12 cellular contexts compared by ENCODE assay signal in the genomic region with DNA sequence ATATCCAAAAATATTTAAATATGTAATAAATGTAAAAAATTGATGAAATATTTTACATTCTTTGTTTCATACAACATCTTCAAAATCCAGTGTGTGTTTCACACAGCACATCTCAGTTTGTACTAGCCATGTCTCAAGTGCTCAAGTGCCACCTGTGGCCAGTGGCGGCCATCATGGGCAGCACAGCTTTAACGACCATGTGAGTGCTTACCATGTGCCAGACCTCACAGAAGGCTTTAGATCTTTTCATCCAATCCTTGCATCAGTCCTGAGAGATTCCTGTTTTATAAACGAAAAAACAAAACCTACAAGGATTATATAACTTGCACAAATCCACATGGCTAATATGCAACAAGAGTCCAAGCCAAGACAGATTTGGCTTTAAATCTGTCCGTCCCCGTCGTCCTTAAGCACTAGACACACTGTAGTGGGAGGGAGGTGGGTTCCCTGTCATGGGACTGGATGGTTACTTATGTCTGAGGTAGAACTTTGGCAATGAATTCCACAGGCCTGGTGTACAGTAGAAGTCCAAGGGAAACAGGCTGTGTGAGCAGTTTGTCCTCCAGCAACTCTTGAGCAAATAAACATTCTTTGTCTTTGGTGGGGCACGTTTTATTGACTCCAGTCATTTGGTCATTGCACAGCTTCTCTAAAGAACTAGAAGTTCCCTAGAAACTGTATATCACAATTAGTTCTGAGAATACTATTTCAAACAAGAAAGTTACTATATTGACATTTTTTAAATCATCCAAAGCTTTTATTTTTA. TPM values are rescaled to one million over a fixed set of nuclear protein-coding genes. Genes with fewer than 3 reads are reported as not detected.
DNase-seq lines count a peak whose midpoint lies in the region; ATAC-seq and TF ChIP-seq lines count a peak whose summit lies in the region.
"Had no signal": no experiment of that assay in that cellular context is flagged by ENCODE, and none has a peak within 500 bp of the region (broad histone marks: within the 10 kb centered on the region; RNA-seq: fewer than 3 reads in every experiment).

No MANE protein-coding gene starts in this region.

- no peak for DNase-seq in heart right ventricle
- no peak for DNase-seq in right cardiac atrium
- peak; percentile 81 for DNase-seq in choroid plexus epithelial cell (ENCODE audit: low read depth)
- peak; percentile 77 for DNase-seq in mesenchymal stem cell
- DNase-seq in retina: no peak
- DNase-seq in coronary artery (ENCODE audit: low spot score): no peak
- DNase-seq: activated CD4-positive, alpha-beta T cell treated with anti-CD3 and anti-CD28 coated beads for 4 hours; NCI-H1417; Peyer's patch had no signal

- peak overlapping the region; percentile 97 for H2BK5ac ChIP-seq in mesenchymal stem cell (ENCODE audit: low read depth, low read length, poor library complexity, severe bottlenecking)

- no peaks in the 10 kb centered on the region for H3K27me3 ChIP-seq in heart right ventricle
- H3K27me3 ChIP-seq in right cardiac atrium (ENCODE audit: control insufficient read depth, insufficient read depth): no peaks in the 10 kb centered on the region
- no peaks in the 10 kb centered on the region for H3K27me3 ChIP-seq in mesenchymal stem cell (ENCODE audit: control insufficient read depth in 1 of 2, insufficient read depth in 1 of 2, low read length in 2 of 2)
- H3K27me3 ChIP-seq: BLaER1 treated with 17β-estradiol and CSF1 and Interleukin-3, amounts not matched to agents 10 nM and 100 nM; Peyer's patch had no signal

- peak overlapping the region; percentile 99 for H3K4ac ChIP-seq in mesenchymal stem cell (ENCODE audit: low read depth in 1 of 2, low read length in 2 of 2)

- no peaks in the 10 kb centered on the region for H3K9me3 ChIP-seq in heart right ventricle
- no peaks in the 10 kb centered on the region for H3K9me3 ChIP-seq in right cardiac atrium (ENCODE audit: control insufficient read depth, low read length)
- H3K9me3 ChIP-seq in mesenchymal stem cell (ENCODE audit: control insufficient read depth, low read length): no peaks in the 10 kb centered on the region
- H3K9me3 ChIP-seq: Peyer's patch had no signal

- no peak overlapping the region for H2BK15ac ChIP-seq in mesenchymal stem cell (ENCODE audit: low read depth, poor library complexity, severe bottlenecking)

- TF ChIP-seq CTCF in heart right ventricle (IDR thresholded peaks at IDR 0.05) (no peak), choroid plexus epithelial cell (conservative IDR thresholded peaks at IDR 0.05; ENCODE audit: low read depth, low read length) (no peak), coronary artery (IDR thresholded peaks at IDR 0.05) (no peak)

- H3K4me1 ChIP-seq in heart right ventricle (peaks cover 2 to 52% (median 23%) of the 10 kb centered on the region in 9 donors), right cardiac atrium (ENCODE audit: control insufficient read depth, insufficient read depth, low read length) (peaks cover 2% of the 10 kb centered on the region), mesenchymal stem cell (ENCODE audit: control insufficient read depth, insufficient read depth, low read depth, low read length) (peaks cover 9% of the 10 kb centered on the region)

- peak overlapping the region; percentile 99 to 100 for H2BK12ac ChIP-seq in mesenchymal stem cell (ENCODE audit: low read length in 2 of 2)

- H4K8ac ChIP-seq in mesenchymal stem cell (ENCODE audit: low read length): peak overlapping the region; percentile 99

- H3K79me1 ChIP-seq in mesenchymal stem cell (replicated peaks; ENCODE audit: low read length, poor library complexity, severe bottlenecking): no peaks in the 10 kb centered on the region

- no peak overlapping the region for H3K23ac ChIP-seq in mesenchymal stem cell (ENCODE audit: low read length in 2 of 2)

- H3K27ac ChIP-seq in heart right ventricle: peak overlapping the region in 8 of 10 donors; percentile 45 to 82 (median 53)
- no peak overlapping the region for H3K27ac ChIP-seq in right cardiac atrium (ENCODE audit: low read length)
- H3K27ac ChIP-seq in mesenchymal stem cell (ENCODE audit: low read length, poor library complexity, severe bottlenecking): peak overlapping the region; percentile 97
- H3K27ac ChIP-seq in coronary artery: peak overlapping the region in 1 of 2 donors; percentile 63
- H3K27ac ChIP-seq: BLaER1 treated with 17β-estradiol and CSF1 and Interleukin-3, amounts not matched to agents 10 nM and 100 nM had no signal

- peak overlapping the region; percentile 100 for H4K91ac ChIP-seq in mesenchymal stem cell (ENCODE audit: low read length)

- peak overlapping the region in 1 of 2 experiments; percentile 83 for H3K14ac ChIP-seq in mesenchymal stem cell (ENCODE audit: low read length in 2 of 2)

- peak overlapping the region; percentile 45 for H3K9ac ChIP-seq in mesenchymal stem cell (ENCODE audit: low read length)
- H3K9ac ChIP-seq: BLaER1 treated with 17β-estradiol and CSF1 and Interleukin-3, amounts not matched to agents 10 nM and 100 nM had no signal

- H2BK120ac ChIP-seq in mesenchymal stem cell (ENCODE audit: low read depth, low read length): peak overlapping the region; percentile 93

- H3K4me3 ChIP-seq in heart right ventricle: no peak overlapping the region
- H3K4me3 ChIP-seq in right cardiac atrium (ENCODE audit: low read length): no peak overlapping the region
- H3K4me3 ChIP-seq in choroid plexus epithelial cell (ENCODE audit: low read depth, low read length): no peak overlapping the region
- H3K4me3 ChIP-seq in mesenchymal stem cell (ENCODE audit: insufficient read depth in 1 of 2, low read depth in 1 of 2, low read length in 2 of 2): peak overlapping the region in 1 of 2 experiments; percentile 19
- no peak overlapping the region for H3K4me3 ChIP-seq in coronary artery
- H3K4me3 ChIP-seq: BLaER1 treated with 17β-estradiol and CSF1 and Interleukin-3, amounts not matched to agents 10 nM and 100 nM; Peyer's patch had no signal

- peaks cover 0 to 44% (median 0%) of the 10 kb centered on the region in 9 donors for H3K36me3 ChIP-seq in heart right ventricle
- H3K36me3 ChIP-seq in mesenchymal stem cell (ENCODE audit: control insufficient read depth in 1 of 2, insufficient read depth in 2 of 2, low read depth in 1 of 2, low read length in 2 of 2): no peaks in the 10 kb centered on the region

- ATAC-seq in heart right ventricle (peak in 5 of 8 donors; percentile 16 to 85 (median 58)), right cardiac atrium (no peak), HG03442 (IDR thresholded peaks at IDR 0.05; ENCODE audit: unreplicated experiment) (no peak), GM19467 (IDR thresholded peaks at IDR 0.05; ENCODE audit: unreplicated experiment) (no peak)

- peak overlapping the region; percentile 100 for H2AK5ac ChIP-seq in mesenchymal stem cell (ENCODE audit: low read length, severe bottlenecking)

- intact Hi-C loops in heart right ventricle (cut with DNase I) (no loop called here), right cardiac atrium (cut with DNase I) (no loop called here)

- H2AFZ ChIP-seq in mesenchymal stem cell (ENCODE audit: low read depth, low read length): no peak overlapping the region

- WGBS in heart right ventricle, 2 donors: 59 to 65% methylated on average over 7 of the region's 7 CpGs
- 67% methylated on average over 7 of the region's 7 CpGs for WGBS in right cardiac atrium
- WGBS in mesenchymal stem cell: 65% methylated on average over 6 of the region's 7 CpGs

- no peak overlapping the region for H3K4me2 ChIP-seq in mesenchymal stem cell (ENCODE audit: low read length, poor library complexity, severe bottlenecking)
- H3K4me2 ChIP-seq: BLaER1 treated with 17β-estradiol and CSF1 and Interleukin-3, amounts not matched to agents 10 nM and 100 nM had no signal

- H3K18ac ChIP-seq in mesenchymal stem cell (ENCODE audit: low read depth in 1 of 2, low read length in 2 of 2): peak overlapping the region; percentile 97 to 100

RNA-seq across cellular contexts. Expression of a gene that starts 25.0 kb away (rescaled TPM):
- 10 to 100 TPM in 6 of 10 donors, 1 to 10 TPM in 4; 6.0 to 20.9 (median 11.1) TPM for total RNA-seq in heart right ventricle
- polyA plus RNA-seq in heart right ventricle: 10 to 100 TPM in 1 of 2 donors, 1 to 10 TPM in 1; 3.1 to 16.6 TPM
- 10 to 100 TPM in 1 of 4 donors, 1 to 10 TPM in 3; 6.4 to 22.1 (median 8.5) TPM for total RNA-seq in right cardiac atrium
- polyA plus RNA-seq in right cardiac atrium: 4.3 TPM
- 368 TPM for polyA plus RNA-seq in mesenchymal stem cell (2013, experiment 1 of 2)
- 390 TPM for polyA plus RNA-seq in mesenchymal stem cell (2013, experiment 2 of 2)

Comparison
In these comparisons a context has a peak if more than half of its experiments do, and no peak if none do; other contexts are left out.
1. ATAC-seq: peak in heart right ventricle (5 of 8); none in right cardiac atrium (0 of 2), HG03442 (single experiment) and GM19467 (single experiment).
2. DNase-seq: peak in choroid plexus epithelial cell (single experiment) and mesenchymal stem cell (single experiment); none in heart right ventricle (0 of 2), right cardiac atrium (0 of 3), retina (single experiment) and coronary artery (single experiment).